18 cellular contexts compared by ENCODE assay signal in genomic region chr14:90628825-90629224, GRCh38.
DNase-seq lines count a peak whose midpoint lies in the region; ATAC-seq, FAIRE-seq and TF ChIP-seq lines count a peak whose summit lies in the region.
"Had no signal": no experiment of that assay in that cellular context is flagged by ENCODE, and none has a peak within 500 bp of the region (broad histone marks: within the 10 kb centered on the region; RNA-seq: fewer than 3 reads in every experiment).

No MANE protein-coding gene starts in this region.

- no peaks in the 10 kb centered on the region for H3K9me3 Mint-ChIP-seq in WTC11
- H3K9me3 Mint-ChIP-seq: activated naive CD8-positive, alpha-beta T cell treated with anti-CD3 and anti-CD28 coated beads, Interleukin-2, amount 10 ng/mL, durations not matched to agents 7 days and 5 days; stimulated activated naive CD8-positive, alpha-beta T cell treated with anti-CD3 and anti-CD28 coated beads, Interleukin-15, amount 100 ng/mL, for 72 hours had no signal

- DNase-seq in WTC11 (ENCODE audit: low spot score) (no peak), heart left ventricle (peak in 1 of 5 donors; percentile 71), pancreas (peak in 3 of 6 donors; percentile 28 to 48 (median 44)), HepG2 (ENCODE audit: low spot score) (no peak), hepatocyte (ENCODE audit: low spot score) (no peak)
- DNase-seq in stimulated activated CD8-positive, alpha-beta memory T cell treated with anti-CD3 and anti-CD28 coated beads, Interleukin-4, amount 100 ng/mL, for 48 hours: no peak
- DNase-seq in effector CD8-positive, alpha-beta T cell (lab: John Stamatoyannopoulos, UW): no peak
- DNase-seq: activated CD4-positive, CD25-positive, alpha-beta regulatory T cell treated with anti-CD3 and anti-CD28 coated beads, Interleukin-2, amount 50 U/mL, for 72 hours; activated naive CD8-positive, alpha-beta T cell treated with anti-CD3 and anti-CD28 coated beads, Interleukin-2, amount 10 ng/mL, durations not matched to agents 7 days and 5 days; erythroblast; NCI-H1436 treated with DMSO at 0.1 percent for 48 hours; NCI-H82; stimulated activated CD4-positive, alpha-beta T cell treated with anti-CD3 and anti-CD28 coated beads, Interleukin-2, amount 100 ng/mL, for 24 hours; stimulated activated naive CD8-positive, alpha-beta T cell treated with anti-CD3 and anti-CD28 coated beads, Interleukin-15, amount 100 ng/mL, for 72 hours had no signal

- peaks cover 42% of the 10 kb centered on the region for H3K4me1 Mint-ChIP-seq in WTC11

- H3K27ac ChIP-seq in BLaER1 (peak overlapping the region; percentile 62), heart left ventricle (peak overlapping the region in 10 of 12 donors; percentile 17 to 87 (median 54)), pancreas (no peak overlapping the region), HepG2 (ENCODE audit: extremely low read length, insufficient read depth, low read length) (no peak overlapping the region), hepatocyte (no peak overlapping the region)
- H3K27ac ChIP-seq: breast epithelium, SK-N-MC had no signal

- H3K9me3 ChIP-seq in BLaER1 (peaks cover 4% of the 10 kb centered on the region; the same call in 1 of the 2 replicates), heart left ventricle (no peaks in the 10 kb centered on the region), pancreas (no peaks in the 10 kb centered on the region), HepG2 (ENCODE audit: low read length) (no peaks in the 10 kb centered on the region), hepatocyte (ENCODE audit: low read depth) (no peaks in the 10 kb centered on the region)
- H3K9me3 ChIP-seq: breast epithelium had no signal

- no peak overlapping the region for H3K4me3 Mint-ChIP-seq in WTC11
- H3K4me3 Mint-ChIP-seq: activated naive CD8-positive, alpha-beta T cell treated with anti-CD3 and anti-CD28 coated beads, Interleukin-2, amount 10 ng/mL, durations not matched to agents 7 days and 5 days; stimulated activated naive CD8-positive, alpha-beta T cell treated with anti-CD3 and anti-CD28 coated beads, Interleukin-15, amount 100 ng/mL, for 72 hours had no signal

- H3K79me2 ChIP-seq in HepG2 (ENCODE audit: insufficient read depth, low read length) (no peaks in the 10 kb centered on the region), hepatocyte (no peaks in the 10 kb centered on the region)

- TF ChIP-seq RAD21 in HepG2 (CRISPR knock-in tag; IDR thresholded peaks at IDR 0.05): no peak

- no peaks in the 10 kb centered on the region for H3K36me3 Mint-ChIP-seq in WTC11
- H3K36me3 Mint-ChIP-seq: activated naive CD8-positive, alpha-beta T cell treated with anti-CD3 and anti-CD28 coated beads, Interleukin-2, amount 10 ng/mL, durations not matched to agents 7 days and 5 days had no signal

- no peaks in the 10 kb centered on the region for H3K27me3 ChIP-seq in BLaER1
- no peaks in the 10 kb centered on the region for H3K27me3 ChIP-seq in heart left ventricle
- no peaks in the 10 kb centered on the region for H3K27me3 ChIP-seq in pancreas
- H3K27me3 ChIP-seq in HepG2 (ENCODE audit: control insufficient read depth in 1 of 2, insufficient read depth in 2 of 2, low read length in 2 of 2): no peaks in the 10 kb centered on the region
- no peaks in the 10 kb centered on the region for H3K27me3 ChIP-seq in hepatocyte
- H3K27me3 ChIP-seq: breast epithelium had no signal

- H4K20me1 ChIP-seq in BLaER1: no peaks in the 10 kb centered on the region
- no peaks in the 10 kb centered on the region for H4K20me1 ChIP-seq in HepG2 (ENCODE audit: insufficient read depth, low read length)
- no peaks in the 10 kb centered on the region for H4K20me1 ChIP-seq in hepatocyte (ENCODE audit: insufficient read depth, poor library complexity, severe bottlenecking)

- peaks cover 3% of the 10 kb centered on the region; the same call in 1 of the 2 replicates for H3K36me3 ChIP-seq in BLaER1
- peaks cover 0 to 3% (median 0%) of the 10 kb centered on the region in 9 donors for H3K36me3 ChIP-seq in heart left ventricle
- H3K36me3 ChIP-seq in pancreas: no peaks in the 10 kb centered on the region
- no peaks in the 10 kb centered on the region for H3K36me3 ChIP-seq in HepG2 (replicated peaks in 1 of 2; ENCODE audit: control insufficient read depth in 1 of 2, insufficient read depth in 2 of 2, low read length in 2 of 2)
- no peaks in the 10 kb centered on the region for H3K36me3 ChIP-seq in hepatocyte (replicated peaks; ENCODE audit: insufficient read depth, low read depth)
- H3K36me3 ChIP-seq: breast epithelium had no signal

- no TSS peak for BruUV-seq in HepG2 (replicated peaks; lab: Mats Ljungman, UMichigan)

- H3K9me2 ChIP-seq in hepatocyte (replicated peaks; ENCODE audit: insufficient read depth): no peaks in the 10 kb centered on the region

- H2AFZ ChIP-seq in HepG2 (ENCODE audit: low read length): no peak overlapping the region
- H2AFZ ChIP-seq in hepatocyte: no peak overlapping the region

- no peaks in the 10 kb centered on the region for H3K27me3 Mint-ChIP-seq in WTC11 (ENCODE audit: low read depth)
- H3K27me3 Mint-ChIP-seq: activated naive CD8-positive, alpha-beta T cell treated with anti-CD3 and anti-CD28 coated beads, Interleukin-2, amount 10 ng/mL, durations not matched to agents 7 days and 5 days; stimulated activated naive CD8-positive, alpha-beta T cell treated with anti-CD3 and anti-CD28 coated beads, Interleukin-15, amount 100 ng/mL, for 72 hours had no signal

- 52 to 75% (median 60%) methylated on average over 8 of the region's 8 CpGs for WGBS in heart left ventricle, 4 donors
- WGBS in pancreas, 2 donors: 38 to 50% methylated on average over 8 of the region's 8 CpGs
- WGBS in HepG2 (ENCODE audit: low lambda C conversion rate): 80% methylated on average over 6 of the region's 8 CpGs
- WGBS in hepatocyte (ENCODE audit: low lambda C conversion rate, missing lambda C conversion rate): 90% methylated on average over 8 of the region's 8 CpGs

- FAIRE-seq in pancreas (lab: Jason Lieb, UNC) (no peak), HepG2 (lab: Jason Lieb, UNC) (no peak)
- FAIRE-seq: GM12892 had no signal

- TF ChIP-seq POLR2A in heart left ventricle (IDR thresholded peaks at IDR 0.05) (no peak), HepG2 (IDR thresholded peaks at IDR 0.05; ENCODE audit: insufficient read depth in 1 of 2, low read depth in 2 of 2, low read length in 2 of 2) (no peak)

- H3K4me2 ChIP-seq in BLaER1 (peak overlapping the region; percentile 90), HepG2 (ENCODE audit: low read depth, low read length) (no peak overlapping the region), hepatocyte (no peak overlapping the region)

- no peak for ATAC-seq in WTC11
- ATAC-seq in heart left ventricle: peak; percentile 37 to 68 (median 52)
- peak; percentile 21 to 69 (median 34) for ATAC-seq in pancreas
- ATAC-seq in HepG2: no peak
- ATAC-seq: stimulated activated naive CD8-positive, alpha-beta T cell treated with anti-CD3 and anti-CD28 coated beads, Interleukin-15, amount 100 ng/mL, for 72 hours had no signal

- in situ Hi-C loops in HepG2 (cut with HindIII; ENCODE audit: extremely low pct_ligation_motif_present, low pct_unique_long_range_greater_than_20kb): no loop called here

- POLR2A ChIA-PET in WTC11 (lab: Charles Lee): no interaction called here
- POLR2A ChIA-PET in HepG2 (lab: Yijun Ruan, JAX): no interaction called here

- CTCF ChIA-PET in WTC11 (lab: Charles Lee): no interaction called here
- CTCF ChIA-PET in HepG2 (lab: Yijun Ruan, JAX; ENCODE audit: low intra/inter-chr PET ratio, low total read pairs): no interaction called here

- intact Hi-C loops in heart left ventricle (cut with DNase I): no loop called here
- intact Hi-C loops in pancreas (cut with DNase I): no loop called here
- intact Hi-C loops in HepG2 (cut with micrococcal nuclease; ENCODE audit: unreplicated experiment): no loop called here

- TF ChIP-seq EP300 in HepG2 (IDR thresholded peaks at IDR 0.05; ENCODE audit: low read depth in 2 of 2, low read length in 2 of 2): no peak
- no peak for TF ChIP-seq EP300 in HepG2 (CRISPR knock-in tag; IDR thresholded peaks at IDR 0.05; ENCODE audit: borderline replicate concordance)

- TF ChIP-seq CTCF in WTC11 (IDR thresholded peaks at IDR 0.05): no peak
- no peak for TF ChIP-seq CTCF in heart left ventricle (IDR thresholded peaks at IDR 0.05)
- no peak for TF ChIP-seq CTCF in pancreas (IDR thresholded peaks at IDR 0.05)
- no peak for TF ChIP-seq CTCF in HepG2 (CRISPR knock-in tag; IDR thresholded peaks at IDR 0.05)
- TF ChIP-seq CTCF in hepatocyte (IDR thresholded peaks at IDR 0.05; ENCODE audit: poor library complexity): no peak

- peak overlapping the region; percentile 38; the same call in 1 of the 2 replicates for H3K27ac Mint-ChIP-seq in WTC11
- H3K27ac Mint-ChIP-seq: activated naive CD8-positive, alpha-beta T cell treated with anti-CD3 and anti-CD28 coated beads, Interleukin-2, amount 10 ng/mL, durations not matched to agents 7 days and 5 days; stimulated activated naive CD8-positive, alpha-beta T cell treated with anti-CD3 and anti-CD28 coated beads, Interleukin-15, amount 100 ng/mL, for 72 hours had no signal

- peaks cover 63% of the 10 kb centered on the region for H3K4me1 ChIP-seq in BLaER1
- peaks cover 9 to 66% (median 36%) of the 10 kb centered on the region in 12 donors for H3K4me1 ChIP-seq in heart left ventricle
- peaks cover 7 to 13% (median 8%) of the 10 kb centered on the region in 3 donors for H3K4me1 ChIP-seq in pancreas
- H3K4me1 ChIP-seq in HepG2 (ENCODE audit: insufficient read depth, low read length): peaks cover 16% of the 10 kb centered on the region
- peaks cover 24% of the 10 kb centered on the region for H3K4me1 ChIP-seq in hepatocyte (ENCODE audit: insufficient read depth)
- H3K4me1 ChIP-seq: breast epithelium had no signal

- no peak overlapping the region for H3K4me3 ChIP-seq in BLaER1
- no peak overlapping the region for H3K4me3 ChIP-seq in heart left ventricle
- H3K4me3 ChIP-seq in pancreas: no peak overlapping the region
- H3K4me3 ChIP-seq in HepG2 (replicated peaks in 1 of 3; ENCODE audit: insufficient read depth in 1 of 3, low read depth in 2 of 3, low read length in 3 of 3): no peak overlapping the region
- no peak overlapping the region for H3K4me3 ChIP-seq in hepatocyte
- H3K4me3 ChIP-seq: breast epithelium, SK-N-MC had no signal

- peak overlapping the region; percentile 9; the same call in 1 of the 2 replicates for H3K9ac ChIP-seq in BLaER1
- H3K9ac ChIP-seq in HepG2 (ENCODE audit: insufficient read depth, low read depth, low read length): no peak overlapping the region

TF ChIP-seq in WTC11, 78 proteins besides CTCF, POLR2A, EP300 and RAD21 (continues in another document):
- TF ChIP-seq RORB (CRISPR knock-in tag; IDR thresholded peaks at IDR 0.05): no peak

TF ChIP-seq in HepG2, 621 proteins besides CTCF, POLR2A, EP300 and RAD21:
- TF ChIP-seq ZSCAN12 (CRISPR knock-in tag; IDR thresholded peaks at IDR 0.05) (no peak), ZNF629 (CRISPR knock-in tag; conservative IDR thresholded peaks at IDR 0.05) (no peak), ZFP36L2 (CRISPR knock-in tag; IDR thresholded peaks at IDR 0.05) (no peak), HIVEP1 (CRISPR knock-in tag; IDR thresholded peaks at IDR 0.05) (no peak)

Comparison
In these comparisons a context has a peak if more than half of its experiments do, and no peak if none do; other contexts are left out.
1. H3K27ac ChIP-seq: peak in BLaER1 (single experiment) and heart left ventricle (10 of 12); none in pancreas (0 of 4), HepG2 (single experiment) and hepatocyte (single experiment).
2. ATAC-seq: peak in heart left ventricle (4 of 4) and pancreas (4 of 4); none in WTC11 (single experiment) and HepG2 (single experiment).